Comparison of ENCODE assay signal across 13 cellular contexts in the genomic region with DNA sequence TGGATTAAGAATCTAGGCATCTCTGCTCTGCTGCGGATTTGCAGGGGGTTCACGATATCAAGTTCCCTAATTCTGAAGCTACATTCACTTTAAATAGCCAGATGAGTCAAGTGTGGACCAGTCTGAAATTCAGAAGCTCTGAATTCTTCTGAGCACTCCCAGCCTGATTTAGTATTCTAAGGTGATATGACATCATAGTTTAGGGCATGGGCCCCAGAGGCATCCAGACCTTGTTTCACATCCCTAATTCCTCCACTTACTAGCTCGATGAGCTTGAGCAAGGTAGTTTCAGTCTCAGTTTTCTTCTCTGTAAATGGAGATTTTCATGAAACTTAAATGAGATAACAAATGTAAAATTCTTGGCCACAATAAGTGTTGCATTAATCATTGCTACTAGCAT.
DNase-seq lines count a peak whose midpoint lies in the region; ATAC-seq and TF ChIP-seq lines count a peak whose summit lies in the region.
"Had no signal": no experiment of that assay in that cellular context is flagged by ENCODE, and none has a peak within 500 bp of the region (broad histone marks: within the 10 kb centered on the region; RNA-seq: fewer than 3 reads in every experiment).

No MANE protein-coding gene starts in this region.

- peak; percentile 20 to 31 for DNase-seq in trophoblast cell
- no peak for DNase-seq in Ammon's horn (ENCODE audit: low spot score)
- no peak for DNase-seq in Caco-2
- DNase-seq in retina: no peak
- DNase-seq in GF-D8 (lab: John Stamatoyannopoulos, UW): no peak
- DNase-seq: activated CD8-positive, alpha-beta T cell treated with anti-CD3 and anti-CD28 coated beads for 36 hours; gastrocnemius medialis; Peyer's patch; stimulated activated CD4-positive, alpha-beta T cell treated with anti-CD3 and anti-CD28 coated beads, Interleukin-2, amount 100 ng/mL, for 48 hours had no signal

- ATAC-seq in GM19025 (IDR thresholded peaks at IDR 0.05; ENCODE audit: low read depth, unreplicated experiment) (peak; percentile 99), HG02571 (IDR thresholded peaks at IDR 0.05; ENCODE audit: unreplicated experiment) (peak; percentile 93), HG03460 (IDR thresholded peaks at IDR 0.05; ENCODE audit: unreplicated experiment) (peak; percentile 100)
- ATAC-seq: activated CD8-positive, alpha-beta T cell treated with anti-CD3 and anti-CD28 coated beads for 36 hours; gastrocnemius medialis had no signal

- H3K9me3 Mint-ChIP-seq in Caco-2 (ENCODE audit: unreplicated experiment): peaks cover 3% of the 10 kb centered on the region

- no peak overlapping the region for H2BK120ac ChIP-seq in trophoblast cell (ENCODE audit: insufficient read depth, low read length, poor library complexity)

- CTCF ChIA-PET in Caco-2 (lab: Charles Lee): no interaction called here

- TF ChIP-seq CTCF in Caco-2 (IDR thresholded peaks at IDR 0.05; ENCODE audit: insufficient read depth in 1 of 2, low read depth in 1 of 2, low read length in 1 of 2, severe bottlenecking in 1 of 2, unreplicated experiment in 1 of 2): no peak

- no TSS peak for BruUV-seq in Caco-2 (replicated peaks; lab: Mats Ljungman, UMichigan)

- H3K4me3 Mint-ChIP-seq in Caco-2 (ENCODE audit: unreplicated experiment): no peak overlapping the region
- H3K4me3 Mint-ChIP-seq: activated CD8-positive, alpha-beta T cell treated with anti-CD3 and anti-CD28 coated beads for 36 hours; brain had no signal

- no peak overlapping the region for H2BK12ac ChIP-seq in trophoblast cell (ENCODE audit: low read length)

- no peak overlapping the region for H3K4ac ChIP-seq in trophoblast cell (ENCODE audit: low read depth, low read length)

- no peak overlapping the region for H4K91ac ChIP-seq in trophoblast cell (ENCODE audit: low read depth, low read length)

- H3K27ac Mint-ChIP-seq in Caco-2 (ENCODE audit: unreplicated experiment): no peak overlapping the region
- H3K27ac Mint-ChIP-seq: activated CD8-positive, alpha-beta T cell treated with anti-CD3 and anti-CD28 coated beads for 36 hours; brain had no signal

- no peaks in the 10 kb centered on the region for H3K4me1 Mint-ChIP-seq in Caco-2 (ENCODE audit: low read depth, unreplicated experiment)
- H3K4me1 Mint-ChIP-seq: brain had no signal

- H4K12ac ChIP-seq in trophoblast cell (ENCODE audit: low read depth, low read length): no peak overlapping the region

- H3K23ac ChIP-seq in trophoblast cell (ENCODE audit: low read length): no peak overlapping the region

- no CpG with 5 or more reads among the region's 3 CpGs for WGBS in trophoblast cell (ENCODE audit: extremely low coverage, insufficient coverage, insufficient read length)

- H3K4me3 ChIP-seq in trophoblast cell (ENCODE audit: low read depth, low read length) (no peak overlapping the region), Caco-2 (ENCODE audit: low read depth, low read length) (no peak overlapping the region)
- H3K4me3 ChIP-seq: gastrocnemius medialis, Peyer's patch had no signal

- POLR2A ChIA-PET in Caco-2 (lab: Charles Lee): no interaction called here

- no peak overlapping the region for H2AFZ ChIP-seq in trophoblast cell (ENCODE audit: insufficient read depth, low read length, poor library complexity)

- intact Hi-C loops in Caco-2 (cut with micrococcal nuclease; ENCODE audit: unreplicated experiment): no loop called here

- no peak overlapping the region for H2AK5ac ChIP-seq in trophoblast cell (ENCODE audit: low read length)

- H3K36me3 ChIP-seq in trophoblast cell (ENCODE audit: control insufficient read depth in 1 of 2, insufficient read depth in 2 of 2, low read length in 2 of 2) (no peaks in the 10 kb centered on the region), Caco-2 (ENCODE audit: control insufficient read depth, insufficient read depth, low read length) (no peaks in the 10 kb centered on the region)
- H3K36me3 ChIP-seq: gastrocnemius medialis, Peyer's patch had no signal

- H3K4me2 ChIP-seq in trophoblast cell (ENCODE audit: low read length): no peak overlapping the region

- no peaks in the 10 kb centered on the region for H3K36me3 Mint-ChIP-seq in Caco-2 (ENCODE audit: insufficient read depth, unreplicated experiment)
- H3K36me3 Mint-ChIP-seq: brain had no signal

- H3K27me3 ChIP-seq in trophoblast cell (ENCODE audit: insufficient read depth, low read length) (no peaks in the 10 kb centered on the region), Caco-2 (replicated peaks; ENCODE audit: control insufficient read depth, insufficient read depth, low read length) (no peaks in the 10 kb centered on the region)
- H3K27me3 ChIP-seq: gastrocnemius medialis, Peyer's patch had no signal

- no peak overlapping the region for H3K18ac ChIP-seq in trophoblast cell (ENCODE audit: low read length)

- H3K4me1 ChIP-seq in trophoblast cell (ENCODE audit: control insufficient read depth in 1 of 2, insufficient read depth in 2 of 2, low read length in 2 of 2): peaks cover 0 to 3% of the 10 kb centered on the region in 2 experiments
- H3K4me1 ChIP-seq in Caco-2: no peaks in the 10 kb centered on the region
- H3K4me1 ChIP-seq: gastrocnemius medialis, Peyer's patch had no signal

- no peak overlapping the region for H4K8ac ChIP-seq in trophoblast cell (ENCODE audit: low read depth, low read length)

- H3K9ac ChIP-seq in trophoblast cell (ENCODE audit: low read length): no peak overlapping the region

- no peaks in the 10 kb centered on the region for H3K79me2 ChIP-seq in trophoblast cell (ENCODE audit: control insufficient read depth, insufficient read depth, low read length, poor library complexity)

- H3K79me1 ChIP-seq in trophoblast cell (ENCODE audit: low read length): no peaks in the 10 kb centered on the region

- no peak overlapping the region for H3K14ac ChIP-seq in trophoblast cell (ENCODE audit: low read length)

- no peak overlapping the region for H3K27ac ChIP-seq in trophoblast cell (ENCODE audit: low read depth, low read length)
- H3K27ac ChIP-seq: gastrocnemius medialis, Peyer's patch had no signal

- H3K9me3 ChIP-seq in trophoblast cell (ENCODE audit: insufficient read depth, low read depth, low read length) (no peaks in the 10 kb centered on the region), Caco-2 (no peaks in the 10 kb centered on the region)
- H3K9me3 ChIP-seq: gastrocnemius medialis, Peyer's patch had no signal

- no peaks in the 10 kb centered on the region for H3K27me3 Mint-ChIP-seq in Caco-2 (ENCODE audit: insufficient read depth, unreplicated experiment)
- H3K27me3 Mint-ChIP-seq: activated CD8-positive, alpha-beta T cell treated with anti-CD3 and anti-CD28 coated beads for 36 hours; brain had no signal

- H2BK5ac ChIP-seq in trophoblast cell (ENCODE audit: low read depth, low read length, poor library complexity): no peak overlapping the region

Comparison
In these comparisons a context has a peak if more than half of its experiments do, and no peak if none do; other contexts are left out.
1. DNase-seq: peak in trophoblast cell (2 of 2); none in Ammon's horn (single experiment), Caco-2 (0 of 2), retina (single experiment) and GF-D8 (single experiment).
2. Peak in every context shown above with its lines, with median percentiles within 50 percentile points of each other: ATAC-seq.